ENCODE assay signal across 8 cellular contexts in the genomic region with DNA sequence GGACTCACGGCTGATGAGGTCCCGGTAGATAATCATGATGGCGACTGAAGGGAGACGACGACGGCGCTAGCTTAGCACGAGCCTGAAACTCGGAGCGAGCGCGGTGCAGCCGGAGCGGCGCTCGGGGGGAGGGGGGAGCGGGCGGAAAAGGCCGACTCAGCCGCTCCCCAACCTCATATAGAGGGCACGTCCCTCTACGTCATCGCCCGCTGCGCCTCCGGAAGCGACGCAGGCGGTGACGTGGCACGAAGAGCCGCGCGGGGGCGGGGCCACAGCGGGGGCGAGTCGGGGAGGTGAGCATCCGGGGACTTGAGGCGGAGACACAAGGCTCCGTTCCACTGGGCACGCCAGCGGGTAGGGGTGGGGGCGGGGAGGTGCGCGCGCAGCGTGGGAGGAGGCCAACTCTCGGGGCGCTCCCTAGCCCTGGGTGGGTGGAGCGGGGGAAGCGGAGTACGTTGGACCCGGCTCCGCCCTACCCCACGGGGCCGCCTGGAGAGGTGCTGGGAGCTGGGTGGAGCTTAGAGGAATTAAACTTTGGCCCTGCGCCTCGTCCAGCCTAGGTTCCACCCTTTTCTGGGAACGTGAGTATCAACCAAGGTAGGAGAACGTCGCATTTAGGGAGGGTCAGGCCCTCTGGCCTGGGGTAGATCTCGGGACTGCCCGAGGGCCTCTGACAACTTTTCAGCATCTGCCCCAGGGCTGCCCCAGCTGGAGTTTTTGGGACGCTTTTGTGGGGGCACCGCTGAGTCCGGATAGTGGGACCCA. TPM values are rescaled to one million over a fixed set of nuclear protein-coding genes. Genes with fewer than 3 reads are reported as not detected.
DNase-seq lines count a peak whose midpoint lies in the region; TF ChIP-seq lines count a peak whose summit lies in the region.

A gene (minus strand): TSS at position 150 of the 765 bp plus-strand sequence. CDS start 114 bp downstream, at position 36.

- H3K9me3 Mint-ChIP-seq in H9 (peaks cover 0 to 5% of the 10 kb centered on the region in 2 experiments; a peak in 3 of 5 replicates), neural crest cell (no peaks in the 10 kb centered on the region)

- no peak within 1 kb of the TSS for H2BK15ac ChIP-seq in H9 (ENCODE audit: low read depth, low read length)

- H4K5ac ChIP-seq in H9 (ENCODE audit: insufficient read length, low read depth, low read length) = peak within 1 kb of the TSS; percentile 50

- no peak within 1 kb of the TSS for H4K91ac ChIP-seq in H9 (ENCODE audit: insufficient read length, low read depth, low read length)

- H3K4ac ChIP-seq in H9 (ENCODE audit: low read depth, low read length) = no peak within 1 kb of the TSS; the same call in 1 of the 2 replicates

- peak within 1 kb of the TSS; percentile 99 for H3K4me2 ChIP-seq in H9 (ENCODE audit: insufficient read depth, insufficient read length, low read length)

- no CpG with 5 or more reads among the region's 67 CpGs for WGBS in H9 (ENCODE audit: extremely low coverage, insufficient read length, low lambda C conversion rate)

- H3K79me2 ChIP-seq in H9 (ENCODE audit: insufficient read depth, low read length) = peaks cover 9% of the 10 kb centered on the region

- peak within 1 kb of the TSS; percentile 99 for H3K18ac ChIP-seq in H9 (ENCODE audit: insufficient read length, low read depth, low read length)

- peaks cover 12% of the 10 kb centered on the region for H3K23me2 ChIP-seq in H9 (ENCODE audit: insufficient read length, low read depth, low read length, poor library complexity, severe bottlenecking)

- H3K27ac Mint-ChIP-seq in H9 (peak within 1 kb of the TSS; percentile 100), neural crest cell (ENCODE audit: unreplicated experiment) (peak within 1 kb of the TSS; percentile 100)

- H2AFZ ChIP-seq in H9 (ENCODE audit: low read length) = no peak within 1 kb of the TSS

- H3K27ac ChIP-seq in H9 (ENCODE audit: insufficient read length, low read depth, low read length) = peak within 1 kb of the TSS; percentile 52
- H3K27ac ChIP-seq in stomach smooth muscle (ENCODE audit: low read length) = peak within 1 kb of the TSS; percentile 100

- peak within 1 kb of the TSS; percentile 99 for H3K14ac ChIP-seq in H9 (ENCODE audit: insufficient read depth, low read length)

- no peak within 1 kb of the TSS for H2BK20ac ChIP-seq in H9 (ENCODE audit: low read depth, low read length, poor library complexity, severe bottlenecking)

- no peak within 1 kb of the TSS for H2BK5ac ChIP-seq in H9 (ENCODE audit: insufficient read length, low read length)

- H3K23ac ChIP-seq in H9 (ENCODE audit: insufficient read length, low read depth, low read length) = no peak within 1 kb of the TSS

- H3K4me1 Mint-ChIP-seq in H9 = peaks cover 17 to 20% of the 10 kb centered on the region in 2 experiments
- H3K4me1 Mint-ChIP-seq in neural crest cell = peaks cover 57% of the 10 kb centered on the region

- H3K27me3 Mint-ChIP-seq in H9 (ENCODE audit: low read depth) = peaks cover 2% of the 10 kb centered on the region; the same call in 1 of the 2 replicates
- peaks cover 4% of the 10 kb centered on the region for H3K27me3 Mint-ChIP-seq in neural crest cell (ENCODE audit: low read depth)

- TF ChIP-seq CTCF in H9 (conservative IDR thresholded peaks at IDR 0.05) (no peak), neural crest cell (conservative IDR thresholded peaks at IDR 0.05) (no peak)

- H3K79me1 ChIP-seq in H9 (ENCODE audit: insufficient read depth, low read depth, low read length, poor library complexity, severe bottlenecking) = no peaks in the 10 kb centered on the region

- H2AK5ac ChIP-seq in H9 (ENCODE audit: insufficient read length, low read length) = no peak within 1 kb of the TSS

- H3K4me1 ChIP-seq in H9 (ENCODE audit: insufficient read depth, low read length) (no peaks in the 10 kb centered on the region), stomach smooth muscle (ENCODE audit: control insufficient read depth, insufficient read depth, low read length) (peaks cover 28% of the 10 kb centered on the region)

- no peaks in the 10 kb centered on the region for H4K20me1 ChIP-seq in H9 (ENCODE audit: control insufficient read depth, insufficient read depth, insufficient read length)

- H3K36me3 ChIP-seq in MG63 (peaks cover 46% of the 10 kb centered on the region), stomach smooth muscle (ENCODE audit: control insufficient read depth in 2 of 2, insufficient read depth in 2 of 2, low read length in 2 of 2) (peaks cover 21 to 43% of the 10 kb centered on the region in 2 donors)

- H3K27me3 ChIP-seq in H9 (ENCODE audit: insufficient read depth, low read length) (no peaks in the 10 kb centered on the region), MG63 (no peaks in the 10 kb centered on the region), stomach smooth muscle (ENCODE audit: control insufficient read depth in 1 of 2, insufficient read depth in 2 of 2, low read length in 2 of 2) (no peaks in the 10 kb centered on the region)

- DNase-seq in ELR (ENCODE audit: low read depth) (peak; percentile 99), H9 (peak; percentile 99), MG63 (peak; percentile 98), SHP77 treated with DMSO at 0.1 percent for 48 hours (lab: John Stamatoyannopoulos, UW) (peak; percentile 78), activated gamma-delta T cell (lab: John Stamatoyannopoulos, UW) (peak; percentile 100), fibroblast of the conjunctiva (ENCODE audit: low read depth) (peak; percentile 99), neural crest cell (ENCODE audit: low read depth, low spot score) (peak; percentile 96)

- H2BK120ac ChIP-seq in H9 (ENCODE audit: low read depth, low read length, poor library complexity, severe bottlenecking) = peak within 1 kb of the TSS; percentile 86

- H3K56ac ChIP-seq in H9 (ENCODE audit: insufficient read length, low read depth, low read length) = peak within 1 kb of the TSS; percentile 12

- H4K8ac ChIP-seq in H9 (replicated peaks; ENCODE audit: insufficient read length, low read depth, low read length) = no peak within 1 kb of the TSS

- H3K9me3 ChIP-seq in H9 (ENCODE audit: control insufficient read depth, low read depth, low read length) = no peaks in the 10 kb centered on the region
- no peaks in the 10 kb centered on the region for H3K9me3 ChIP-seq in MG63
- H3K9me3 ChIP-seq in stomach smooth muscle (ENCODE audit: control insufficient read depth in 2 of 2, low read length in 2 of 2) = no peaks in the 10 kb centered on the region

- peak within 1 kb of the TSS; percentile 76 for H3K4me3 ChIP-seq in MG63
- peak within 1 kb of the TSS; percentile 91 for H3K4me3 ChIP-seq in stomach smooth muscle (ENCODE audit: low read length in 2 of 2)

- H2BK12ac ChIP-seq in H9 (ENCODE audit: insufficient read length, low read depth, low read length) = no peak within 1 kb of the TSS

- H3K4me3 Mint-ChIP-seq in H9 = peak within 1 kb of the TSS; percentile 97 to 99
- H3K4me3 Mint-ChIP-seq in neural crest cell = peak within 1 kb of the TSS; percentile 100

- H3K36me3 Mint-ChIP-seq in H9 (ENCODE audit: insufficient read depth in 1 of 3, low read depth in 3 of 3) (peaks cover 51 to 69% (median 64%) of the 10 kb centered on the region in 3 experiments), neural crest cell (ENCODE audit: low read depth) (peaks cover 32% of the 10 kb centered on the region)

- H3K9ac ChIP-seq in H9 (ENCODE audit: extremely low read depth, insufficient read length, low read length) (peak within 1 kb of the TSS; percentile 94), stomach smooth muscle (ENCODE audit: low read length in 2 of 2) (peak within 1 kb of the TSS; percentile 99)

- H3T11ph ChIP-seq in H9 (ENCODE audit: low read length) = no peak within 1 kb of the TSS

RNA-seq across cellular contexts. Expression of the gene that starts here (rescaled TPM):
- 2,205 and 2,239 TPM in 2 replicates for total RNA-seq in H9 (2021)
- 1,247 and 1,897 TPM in 2 replicates for total RNA-seq in MG63 (2014; rRNA removed; shearing (Covaris generic); ENCODE audit: low replicate concordance)
- 2,364 and 2,627 TPM in 2 replicates for total RNA-seq in neural crest cell

Comparison
In these comparisons a context has a peak if more than half of its experiments do, and no peak if none do; other contexts are left out.
1. Peak in every context shown above with its lines: DNase-seq, H3K4me3 ChIP-seq and H3K27ac ChIP-seq.